17 cellular contexts compared by ENCODE assay signal in the genomic region with DNA sequence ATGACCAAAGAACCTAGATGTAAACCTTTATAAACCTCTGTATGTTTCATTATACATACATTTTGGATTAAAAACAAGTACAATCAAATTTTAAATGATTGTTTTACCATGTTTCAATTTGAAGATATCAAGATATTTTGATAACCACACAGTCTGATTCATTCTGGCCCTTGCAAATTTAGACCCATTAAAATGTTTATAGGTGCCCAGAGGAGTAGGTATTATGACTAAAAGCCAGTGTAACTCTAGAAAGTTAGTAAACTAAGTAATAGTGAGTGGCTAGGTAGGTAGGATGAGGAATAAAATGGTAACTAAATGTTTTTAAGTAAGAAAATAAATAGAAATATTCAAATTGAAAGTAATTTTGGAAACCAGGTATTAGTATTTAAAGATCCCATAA.
A peak's percentile ranks its signal among the peaks of the same experiment; 100 is the strongest.
DNase-seq lines count a peak whose midpoint lies in the region; FAIRE-seq and TF ChIP-seq lines count a peak whose summit lies in the region.
"Had no signal": no experiment of that assay in that cellular context is flagged by ENCODE, and none has a peak within 500 bp of the region (broad histone marks: within the 10 kb centered on the region; RNA-seq: fewer than 3 reads in every experiment).

No MANE protein-coding gene starts in this region.

- CTCF ChIA-PET in CD4-positive, alpha-beta memory T cell (lab: Charles Lee; ENCODE audit: partially characterized antibody) = no interaction called here

- peaks cover 0 to 1% (median 0%) of the 10 kb centered on the region in 4 donors for H3K4me1 Mint-ChIP-seq in CD4-positive, alpha-beta memory T cell
- H3K4me1 Mint-ChIP-seq: B cell had no signal

- FAIRE-seq in H54 (lab: Jason Lieb, UNC) (peak; percentile 64), RCC 7860 (lab: Jason Lieb, UNC) (peak; percentile 54)

- no peak overlapping the region for H3K27ac Mint-ChIP-seq in CD4-positive, alpha-beta memory T cell
- H3K27ac Mint-ChIP-seq: B cell; CD4-positive, CD25-positive, alpha-beta regulatory T cell; HFFc6 had no signal

- no peaks in the 10 kb centered on the region for H3K27me3 ChIP-seq in CD4-positive, alpha-beta memory T cell (ENCODE audit: insufficient read depth, low read length)
- H3K27me3 ChIP-seq: BLaER1 treated with 17β-estradiol and CSF1 and Interleukin-3, amounts not matched to agents 10 nM and 100 nM had no signal

- H3K4me3 ChIP-seq in CD4-positive, alpha-beta memory T cell (ENCODE audit: low read length in 2 of 2) = no peak overlapping the region
- H3K4me3 ChIP-seq: BLaER1 treated with 17β-estradiol and CSF1 and Interleukin-3, amounts not matched to agents 10 nM and 100 nM; GM23248 had no signal

- H3K4me1 ChIP-seq in CD4-positive, alpha-beta memory T cell (ENCODE audit: insufficient read depth, low read length) = no peaks in the 10 kb centered on the region
- H3K4me1 ChIP-seq: BLaER1 treated with 17β-estradiol and CSF1 and Interleukin-3, amounts not matched to agents 10 nM and 100 nM; Caco-2 had no signal

- intact Hi-C loops in CD4-positive, alpha-beta memory T cell (cut with micrococcal nuclease) = no loop called here

- H3K36me3 ChIP-seq in CD4-positive, alpha-beta memory T cell (ENCODE audit: insufficient read depth, low read length) = no peaks in the 10 kb centered on the region

- peak; percentile 32 for DNase-seq in NCI-H526 treated with DMSO at 0.1 percent for 48 hours (lab: John Stamatoyannopoulos, UW)
- DNase-seq in NCI-H526 (lab: John Stamatoyannopoulos, UW) = no peak
- DNase-seq in H54 (ENCODE audit: insufficient read length, low spot score) = no peak
- DNase-seq in RCC 7860 (ENCODE audit: low spot score) = no peak
- no peak for DNase-seq in CD4-positive, alpha-beta memory T cell
- DNase-seq in GM13976 (ENCODE audit: low spot score) = no peak
- DNase-seq in OCI-M2 (lab: John Stamatoyannopoulos, UW; ENCODE audit: unreplicated experiment) = no peak
- DNase-seq: 8988T; Caco-2; CD4-positive, CD25-positive, alpha-beta regulatory T cell; GDM1; GM23248; HCEC 1CT; HFFc6 had no signal

- no peaks in the 10 kb centered on the region for H3K9me3 ChIP-seq in CD4-positive, alpha-beta memory T cell (ENCODE audit: control insufficient read depth in 1 of 2, low read length in 2 of 2)
- H3K9me3 ChIP-seq: BLaER1 treated with 17β-estradiol and CSF1 and Interleukin-3, amounts not matched to agents 10 nM and 100 nM; Caco-2 had no signal

- TF ChIP-seq CTCF in GM13976 (IDR thresholded peaks at IDR 0.05; ENCODE audit: borderline replicate concordance, control extremely low read depth, extremely low read depth, insufficient read depth, missing control alignments) = no peak

- no peaks in the 10 kb centered on the region for H3K9me3 Mint-ChIP-seq in CD4-positive, alpha-beta memory T cell
- H3K9me3 Mint-ChIP-seq: CD4-positive, CD25-positive, alpha-beta regulatory T cell; HFFc6 had no signal

- POLR2A ChIA-PET in CD4-positive, alpha-beta memory T cell (lab: Charles Lee; ENCODE audit: partially characterized antibody) = interaction anchor here (1.0 kb wide), 1 partner anchor 12 kb away, joined by 3 read pairs; no protein-coding TSS in a partner anchor

- H3K27me3 Mint-ChIP-seq in CD4-positive, alpha-beta memory T cell = no peaks in the 10 kb centered on the region
- H3K27me3 Mint-ChIP-seq: B cell; CD4-positive, CD25-positive, alpha-beta regulatory T cell had no signal

- in situ Hi-C loops in GM13976 (cut with MboI; ENCODE audit: low sequenced_read_pairs, unreplicated experiment) = no loop called here

- H3K4me3 Mint-ChIP-seq in CD4-positive, alpha-beta memory T cell = no peak overlapping the region
- H3K4me3 Mint-ChIP-seq: B cell; CD4-positive, CD25-positive, alpha-beta regulatory T cell; HFFc6 had no signal

- no peak for TF ChIP-seq POLR2A in H54 (IDR thresholded peaks at IDR 0.05; ENCODE audit: low read depth, low read length)

- H3K36me3 Mint-ChIP-seq in CD4-positive, alpha-beta memory T cell = peaks cover 0 to 6% of the 10 kb centered on the region in 2 donors

- H3K27ac ChIP-seq in CD4-positive, alpha-beta memory T cell (ENCODE audit: low read depth, low read length) = no peak overlapping the region
- H3K27ac ChIP-seq: BLaER1 treated with 17β-estradiol and CSF1 and Interleukin-3, amounts not matched to agents 10 nM and 100 nM; GM23248; HL-60 had no signal
